Comparison of ENCODE assay signal across 8 cellular contexts in genomic region chr11:125141686-125142535, GRCh38. TPM values are rescaled to one million over a fixed set of nuclear protein-coding genes. Genes with fewer than 3 reads are reported as not detected.
DNase-seq lines count a peak whose midpoint lies in the region; ATAC-seq and TF ChIP-seq lines count a peak whose summit lies in the region.

No MANE protein-coding gene starts in this region.

- no peaks in the 10 kb centered on the region for H3K79me2 ChIP-seq in SU-DHL-6 (ENCODE audit: insufficient read depth, low read length)

- intact Hi-C loops in lower leg skin (cut with DNase I; ENCODE audit: low total_unique reads): loop anchor here (10.0 kb wide), 1 partner anchor 187 kb away; the partner anchor contains the start of gene CCDC15

- H2AFZ ChIP-seq in SU-DHL-6 (ENCODE audit: low read depth, low read length, severe bottlenecking): no peak overlapping the region

- H3K9me2 ChIP-seq in SU-DHL-6 (replicated peaks; ENCODE audit: insufficient read depth, low read length): no peaks in the 10 kb centered on the region

- H3K9ac ChIP-seq in SU-DHL-6 (ENCODE audit: low read length): no peak overlapping the region

- peaks cover 28% of the 10 kb centered on the region for H3K27me3 Mint-ChIP-seq in T-helper 2 cell treated with Interferon-gamma antibody and Interleukin-4, amounts not matched to agents 5 μg/mL and 100 μg/mL, for 36 hours (ENCODE audit: low read depth)

- H3K36me3 Mint-ChIP-seq in T-helper 2 cell treated with Interferon-gamma antibody and Interleukin-4, amounts not matched to agents 5 μg/mL and 100 μg/mL, for 36 hours (ENCODE audit: low read depth): no peaks in the 10 kb centered on the region

- H3K4me3 Mint-ChIP-seq in T-helper 2 cell treated with Interferon-gamma antibody and Interleukin-4, amounts not matched to agents 5 μg/mL and 100 μg/mL, for 36 hours: no peak overlapping the region

- DNase-seq in T-helper 2 cell (peak; percentile 21 to 45 (median 42)), astrocyte of the cerebellum (ENCODE audit: low read depth) (no peak), iPS-NIHi11 (ENCODE audit: low spot score) (peak; percentile 86), lower leg skin (ENCODE audit: low spot score in 2 of 2) (no peak)
- no peak for DNase-seq in T-helper 2 cell treated with Interferon-gamma antibody and Interleukin-4, amounts not matched to agents 5 μg/mL and 100 μg/mL, for 36 hours (ENCODE audit: low spot score)
- peak; percentile 58 to 68 for DNase-seq in stimulated activated CD4-positive, alpha-beta T cell treated with anti-CD3 and anti-CD28 coated beads, Interleukin-2, amount 100 ng/mL, for 48 hours

- TF ChIP-seq CTCF in SU-DHL-6 (IDR thresholded peaks at IDR 0.05; ENCODE audit: insufficient read depth, low read length, poor library complexity, severe bottlenecking) (peak; percentile 84), astrocyte of the cerebellum (IDR thresholded peaks at IDR 0.05; ENCODE audit: low read depth, low read length, missing control alignments) (peak; percentile 95), lower leg skin (IDR thresholded peaks at IDR 0.05) (no peak)

- no peaks in the 10 kb centered on the region for H3K27me3 ChIP-seq in SU-DHL-6 (ENCODE audit: low read length)

- no peaks in the 10 kb centered on the region for H3K9me3 ChIP-seq in SU-DHL-6 (ENCODE audit: insufficient read depth, low read length)

- peak; percentile 49 for ATAC-seq in HG03378 (IDR thresholded peaks at IDR 0.05; ENCODE audit: unreplicated experiment)

- H3K27ac ChIP-seq in SU-DHL-6 (ENCODE audit: low read depth, low read length): no peak overlapping the region

- H3K9me3 Mint-ChIP-seq in T-helper 2 cell treated with Interferon-gamma antibody and Interleukin-4, amounts not matched to agents 5 μg/mL and 100 μg/mL, for 36 hours: no peaks in the 10 kb centered on the region

- no peak overlapping the region for H3K4me3 ChIP-seq in SU-DHL-6 (ENCODE audit: insufficient read depth, low read length, poor library complexity, severe bottlenecking)
- no peak overlapping the region for H3K4me3 ChIP-seq in astrocyte of the cerebellum (ENCODE audit: low read depth, low read length)
- no peak overlapping the region for H3K4me3 ChIP-seq in lower leg skin (ENCODE audit: low read depth, poor library complexity, severe bottlenecking)

- no peak for TF ChIP-seq POLR2A in lower leg skin (IDR thresholded peaks at IDR 0.05)

- no peaks in the 10 kb centered on the region for H3K36me3 ChIP-seq in SU-DHL-6 (ENCODE audit: low read length)

- WGBS in lower leg skin, 2 donors: 39 to 40% methylated on average over 18 of the region's 18 CpGs

- no peaks in the 10 kb centered on the region for H3K4me1 Mint-ChIP-seq in T-helper 2 cell treated with Interferon-gamma antibody and Interleukin-4, amounts not matched to agents 5 μg/mL and 100 μg/mL, for 36 hours (ENCODE audit: low read depth)

- H4K20me1 ChIP-seq in SU-DHL-6 (ENCODE audit: low read depth, low read length): no peaks in the 10 kb centered on the region

- H3K4me2 ChIP-seq in SU-DHL-6 (ENCODE audit: low read depth, low read length, poor library complexity, severe bottlenecking): no peak overlapping the region

- in situ Hi-C loops in astrocyte of the cerebellum (cut with HindIII; ENCODE audit: low sequenced_read_pairs): no loop called here

- no peaks in the 10 kb centered on the region for H3F3A ChIP-seq in SU-DHL-6 (ENCODE audit: insufficient read depth)

- no peak overlapping the region for H3K27ac Mint-ChIP-seq in T-helper 2 cell treated with Interferon-gamma antibody and Interleukin-4, amounts not matched to agents 5 μg/mL and 100 μg/mL, for 36 hours

RNA-seq across cellular contexts. Expression of gene PKNOX2, which starts 22.6 kb away (rescaled TPM):
- 1 to 10 TPM; 1.5 to 4.6 (median 2.8) TPM for total RNA-seq in lower leg skin

RNA-seq across cellular contexts. Expression of gene TMEM218, which starts 30.5 kb away (rescaled TPM):
- total RNA-seq in lower leg skin: 10 to 100 TPM in 3 of 4 donors, 1 to 10 TPM in 1; 8.6 to 17.1 (median 13.6) TPM

Comparison
In these comparisons a context has a peak if more than half of its experiments do, and no peak if none do; other contexts are left out.
1. DNase-seq: peak in T-helper 2 cell (5 of 5), iPS-NIHi11 (single experiment) and stimulated activated CD4-positive, alpha-beta T cell treated with anti-CD3 and anti-CD28 coated beads, Interleukin-2, amount 100 ng/mL, for 48 hours (2 of 2); none in T-helper 2 cell treated with Interferon-gamma antibody and Interleukin-4, amounts not matched to agents 5 μg/mL and 100 μg/mL, for 36 hours (single experiment), astrocyte of the cerebellum (single experiment) and lower leg skin (0 of 2).
2. CTCF ChIP-seq: peak in SU-DHL-6 (single experiment) and astrocyte of the cerebellum (single experiment); none in lower leg skin (0 of 3).